In genomic region chr14:103142903-103143302, GRCh38 we compare ENCODE assay signal across 1 cellular context.
TF ChIP-seq lines count a peak whose summit lies in the region.

No MANE protein-coding gene starts in this region.

TF ChIP-seq in A549, 52 proteins besides CTCF, POLR2A, EP300 and RAD21 (continued from another document):
- TF ChIP-seq, protein P1, sequence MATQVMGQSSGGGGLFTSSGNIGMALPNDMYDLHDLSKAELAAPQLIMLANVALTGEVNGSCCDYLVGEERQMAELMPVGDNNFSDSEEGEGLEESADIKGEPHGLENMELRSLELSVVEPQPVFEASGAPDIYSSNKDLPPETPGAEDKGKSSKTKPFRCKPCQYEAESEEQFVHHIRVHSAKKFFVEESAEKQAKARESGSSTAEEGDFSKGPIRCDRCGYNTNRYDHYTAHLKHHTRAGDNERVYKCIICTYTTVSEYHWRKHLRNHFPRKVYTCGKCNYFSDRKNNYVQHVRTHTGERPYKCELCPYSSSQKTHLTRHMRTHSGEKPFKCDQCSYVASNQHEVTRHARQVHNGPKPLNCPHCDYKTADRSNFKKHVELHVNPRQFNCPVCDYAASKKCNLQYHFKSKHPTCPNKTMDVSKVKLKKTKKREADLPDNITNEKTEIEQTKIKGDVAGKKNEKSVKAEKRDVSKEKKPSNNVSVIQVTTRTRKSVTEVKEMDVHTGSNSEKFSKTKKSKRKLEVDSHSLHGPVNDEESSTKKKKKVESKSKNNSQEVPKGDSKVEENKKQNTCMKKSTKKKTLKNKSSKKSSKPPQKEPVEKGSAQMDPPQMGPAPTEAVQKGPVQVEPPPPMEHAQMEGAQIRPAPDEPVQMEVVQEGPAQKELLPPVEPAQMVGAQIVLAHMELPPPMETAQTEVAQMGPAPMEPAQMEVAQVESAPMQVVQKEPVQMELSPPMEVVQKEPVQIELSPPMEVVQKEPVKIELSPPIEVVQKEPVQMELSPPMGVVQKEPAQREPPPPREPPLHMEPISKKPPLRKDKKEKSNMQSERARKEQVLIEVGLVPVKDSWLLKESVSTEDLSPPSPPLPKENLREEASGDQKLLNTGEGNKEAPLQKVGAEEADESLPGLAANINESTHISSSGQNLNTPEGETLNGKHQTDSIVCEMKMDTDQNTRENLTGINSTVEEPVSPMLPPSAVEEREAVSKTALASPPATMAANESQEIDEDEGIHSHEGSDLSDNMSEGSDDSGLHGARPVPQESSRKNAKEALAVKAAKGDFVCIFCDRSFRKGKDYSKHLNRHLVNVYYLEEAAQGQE (IDR thresholded peaks at IDR 0.05), result no peak
- no peak for TF ChIP-seq TFCP2L1 (CRISPR knock-in tag; IDR thresholded peaks at IDR 0.05)
- TF ChIP-seq, protein P2, sequence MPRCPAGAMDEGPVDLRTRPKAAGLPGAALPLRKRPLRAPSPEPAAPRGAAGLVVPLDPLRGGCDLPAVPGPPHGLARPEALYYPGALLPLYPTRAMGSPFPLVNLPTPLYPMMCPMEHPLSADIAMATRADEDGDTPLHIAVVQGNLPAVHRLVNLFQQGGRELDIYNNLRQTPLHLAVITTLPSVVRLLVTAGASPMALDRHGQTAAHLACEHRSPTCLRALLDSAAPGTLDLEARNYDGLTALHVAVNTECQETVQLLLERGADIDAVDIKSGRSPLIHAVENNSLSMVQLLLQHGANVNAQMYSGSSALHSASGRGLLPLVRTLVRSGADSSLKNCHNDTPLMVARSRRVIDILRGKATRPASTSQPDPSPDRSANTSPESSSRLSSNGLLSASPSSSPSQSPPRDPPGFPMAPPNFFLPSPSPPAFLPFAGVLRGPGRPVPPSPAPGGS (IDR thresholded peaks at IDR 0.05), result no peak
- no peak for TF ChIP-seq NPAS2 (CRISPR knock-in tag; IDR thresholded peaks at IDR 0.05; ENCODE audit: borderline replicate concordance)
- TF ChIP-seq RNF2 (IDR thresholded peaks at IDR 0.05; ENCODE audit: borderline replicate concordance, low read depth), result no peak
- TF ChIP-seq JUNB (IDR thresholded peaks at IDR 0.05), result no peak
- no peak for TF ChIP-seq ZC3H11A (IDR thresholded peaks at IDR 0.05)
- TF ChIP-seq MAZ (IDR thresholded peaks at IDR 0.05; ENCODE audit: borderline replicate concordance, low read depth, low read length), result no peak
- TF ChIP-seq EHMT2 (IDR thresholded peaks at IDR 0.05; ENCODE audit: low read depth), result no peak
- TF ChIP-seq PBX3 (IDR thresholded peaks at IDR 0.05), result no peak
- TF ChIP-seq RCOR1 (IDR thresholded peaks at IDR 0.05; ENCODE audit: low read depth, low read length), result no peak
